Comparison of ENCODE assay signal across 7 cellular contexts in the genomic region with DNA sequence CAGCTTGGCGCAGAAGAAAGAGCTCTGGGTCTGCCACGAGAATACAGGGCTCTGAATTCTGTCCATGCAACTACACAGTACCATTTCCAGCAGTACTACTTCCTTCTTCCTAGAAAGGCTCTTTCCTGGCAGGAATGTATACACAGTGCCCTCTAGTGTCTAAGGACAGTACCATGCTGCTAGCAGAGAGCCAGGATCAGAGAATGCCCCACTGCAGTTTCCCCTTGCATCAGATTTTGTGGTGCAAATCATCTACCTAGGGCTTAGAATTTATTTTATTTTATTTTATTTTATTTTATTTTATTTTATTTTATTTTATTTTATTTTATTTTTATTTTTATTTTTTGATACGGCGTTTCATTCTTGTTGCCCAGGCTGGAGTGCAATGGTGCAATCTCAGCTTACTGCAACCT. TPM values are rescaled to one million over a fixed set of nuclear protein-coding genes. Genes with fewer than 3 reads are reported as not detected.
DNase-seq lines count a peak whose midpoint lies in the region; ATAC-seq and TF ChIP-seq lines count a peak whose summit lies in the region.

No MANE protein-coding gene starts in this region.

- intact Hi-C loops in posterior vena cava (cut with DNase I), result no loop called here

- peaks cover 3% of the 10 kb centered on the region for H3K9me3 ChIP-seq in DOHH2 (ENCODE audit: control insufficient read depth, insufficient read depth, low read length)
- no peaks in the 10 kb centered on the region for H3K9me3 ChIP-seq in thoracic aorta

- no peaks in the 10 kb centered on the region for H3K9me2 ChIP-seq in DOHH2 (replicated peaks; ENCODE audit: control insufficient read depth, low read length)

- no peaks in the 10 kb centered on the region for H3K79me2 ChIP-seq in DOHH2 (ENCODE audit: control insufficient read depth, low read length)

- no peaks in the 10 kb centered on the region for H4K20me1 ChIP-seq in DOHH2 (ENCODE audit: control insufficient read depth, insufficient read depth, low read depth, low read length)

- ATAC-seq in thoracic aorta (ENCODE audit: insufficient number of reproducible peaks, low FRiP score, low read depth), result no peak
- no peak for ATAC-seq in HG03095 (IDR thresholded peaks at IDR 0.05; ENCODE audit: unreplicated experiment)

- H3K4me2 ChIP-seq in DOHH2 (ENCODE audit: low read length), result no peak overlapping the region

- peak; percentile 65 for TF ChIP-seq CTCF in DOHH2 (IDR thresholded peaks at IDR 0.05; ENCODE audit: low read depth, low read length, poor library complexity, severe bottlenecking)
- TF ChIP-seq CTCF in fibroblast of pulmonary artery (IDR thresholded peaks at IDR 0.05; ENCODE audit: low read length, missing control alignments), result peak; percentile 54
- peak; percentile 23 for TF ChIP-seq CTCF in thoracic aorta (IDR thresholded peaks at IDR 0.05)

- no peak overlapping the region for H3K4me3 ChIP-seq in DOHH2 (ENCODE audit: low read length)
- H3K4me3 ChIP-seq in fibroblast of pulmonary artery (replicated peaks; ENCODE audit: low read depth, low read length), result no peak overlapping the region
- H3K4me3 ChIP-seq in thoracic aorta, result no peak overlapping the region

- DNase-seq in HuH-7 (ENCODE audit: low spot score) (peak; percentile 54), SHP77 (lab: John Stamatoyannopoulos, UW) (peak; percentile 66 to 67), fibroblast of pulmonary artery (ENCODE audit: low read depth) (peak; percentile 22), thoracic aorta (ENCODE audit: low spot score) (no peak), posterior vena cava (ENCODE audit: low spot score) (no peak)

- H3K27me3 ChIP-seq in DOHH2 (ENCODE audit: control insufficient read depth, low read length) (no peaks in the 10 kb centered on the region), thoracic aorta (replicated peaks; ENCODE audit: insufficient read depth) (no peaks in the 10 kb centered on the region)

- H3K36me3 ChIP-seq in DOHH2 (ENCODE audit: control insufficient read depth, low read length) (no peaks in the 10 kb centered on the region), thoracic aorta (no peaks in the 10 kb centered on the region)

- H3F3A ChIP-seq in DOHH2 (ENCODE audit: control insufficient read depth, insufficient read depth), result no peaks in the 10 kb centered on the region

- H3K4me1 ChIP-seq in DOHH2 (ENCODE audit: control insufficient read depth, low read length) (no peaks in the 10 kb centered on the region), thoracic aorta (ENCODE audit: control insufficient read depth in 1 of 2, low read depth in 2 of 2) (no peaks in the 10 kb centered on the region)

- H3K27ac ChIP-seq in DOHH2 (ENCODE audit: low read depth, low read length) (no peak overlapping the region), thoracic aorta (no peak overlapping the region)

RNA-seq across cellular contexts. Expression of a gene that starts 50.8 kb away (rescaled TPM):
- total RNA-seq in thoracic aorta (not detected), posterior vena cava (not detected)

Comparison
In these comparisons a context has a peak if more than half of its experiments do, and no peak if none do; other contexts are left out.
1. DNase-seq: peak in HuH-7 (single experiment), SHP77 (2 of 2) and fibroblast of pulmonary artery (single experiment); none in thoracic aorta (single experiment) and posterior vena cava (single experiment).
2. Peak in every context shown above with its lines, with median percentiles within 50 percentile points of each other: CTCF ChIP-seq.